In the genomic region with DNA sequence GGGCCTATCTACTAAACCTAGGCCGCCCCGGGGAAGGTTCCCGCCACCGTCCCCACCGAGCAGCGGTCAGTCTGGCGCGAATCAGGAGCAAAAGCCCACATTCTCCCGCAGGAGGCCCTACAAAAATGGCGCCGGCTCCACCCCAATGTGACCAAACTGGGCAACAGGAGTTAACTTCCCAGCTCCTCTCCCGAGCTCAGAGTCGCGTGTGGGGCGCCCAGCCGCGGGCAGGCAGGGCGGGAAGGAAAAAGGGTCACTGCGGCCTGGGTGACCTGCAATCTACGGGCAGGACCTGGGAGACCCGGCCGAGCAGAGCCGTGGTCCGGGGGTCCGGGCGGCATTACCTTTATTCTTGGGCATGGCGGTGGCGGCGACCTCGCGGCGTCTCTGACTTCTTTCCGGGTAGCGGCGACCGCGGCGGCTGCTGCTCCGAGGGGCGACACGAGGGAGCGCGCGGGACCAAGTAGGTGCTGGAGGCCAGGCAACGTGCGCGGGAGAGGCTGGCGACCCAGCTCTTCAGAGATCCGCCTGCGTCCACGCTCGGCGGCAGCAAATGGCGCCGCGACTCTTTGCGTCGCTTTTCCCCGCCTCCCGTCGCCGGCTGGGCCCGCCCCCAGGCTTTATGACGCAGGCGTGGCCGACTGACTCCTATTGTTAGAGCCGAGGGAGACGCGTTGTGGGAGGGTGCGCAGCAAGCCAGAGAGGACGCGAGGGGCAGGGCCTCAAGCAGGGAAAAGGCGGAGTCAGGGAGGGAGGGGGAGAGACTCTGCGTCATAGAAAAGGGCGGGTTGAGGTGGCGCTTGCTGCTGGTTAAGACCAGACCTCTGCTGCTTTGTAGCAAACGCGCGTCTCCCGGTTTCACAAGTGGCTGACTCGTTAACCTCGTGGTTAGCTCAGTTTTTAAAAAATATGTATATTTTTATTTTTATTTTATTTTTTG, we compare ENCODE assay signal across 8 cellular contexts. TPM values are rescaled to one million over a fixed set of nuclear protein-coding genes. Genes with fewer than 3 reads are reported as not detected.
DNase-seq lines count a peak whose midpoint lies in the region; ATAC-seq and TF ChIP-seq lines count a peak whose summit lies in the region.

A gene with protein sequence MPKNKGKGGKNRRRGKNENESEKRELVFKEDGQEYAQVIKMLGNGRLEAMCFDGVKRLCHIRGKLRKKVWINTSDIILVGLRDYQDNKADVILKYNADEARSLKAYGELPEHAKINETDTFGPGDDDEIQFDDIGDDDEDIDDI (minus strand): TSS at position 558 of the 940 bp plus-strand sequence. CDS start 198 bp downstream, at position 360.

- DNase-seq in GM04504 (ENCODE audit: low read depth) (peak; percentile 99), NCI-H1048 (lab: John Stamatoyannopoulos, UW) (peak; percentile 97), SK-N-SH (peak; percentile 93), germinal center (ENCODE audit: low spot score) (peak; percentile 85), nucleus accumbens (lab: John Stamatoyannopoulos, UW) (peak; percentile 38 to 100 (median 96)), suprapubic skin (ENCODE audit: low spot score in 2 of 2) (peak; percentile 97 to 100)
- peak; percentile 94 for DNase-seq in activated naive CD4-positive, alpha-beta T cell treated with anti-CD3 and anti-CD28 coated beads, Interleukin-2, amount 50 U/mL, for 16 hours

- TF ChIP-seq EP300 in SK-N-SH (IDR thresholded peaks at IDR 0.05; ENCODE audit: borderline replicate concordance in 1 of 2, low read depth in 1 of 2, low read length in 1 of 2) (no peak), suprapubic skin (IDR thresholded peaks at IDR 0.05) (no peak)

- TF ChIP-seq RAD21 in SK-N-SH (IDR thresholded peaks at IDR 0.05; ENCODE audit: low read length) = no peak

- peaks cover 34% of the 10 kb centered on the region for H4K20me1 ChIP-seq in SK-N-SH (ENCODE audit: insufficient read depth)

- TF ChIP-seq POLR2A in suprapubic skin (IDR thresholded peaks at IDR 0.05) = peak in 1 of 2 donors; percentile 94

- WGBS in SK-N-SH (ENCODE audit: low lambda C conversion rate) = 2% methylated on average over 33 of the region's 82 CpGs
- whole genome bisulfite sequencing in suprapubic skin = 8% methylated on average over 21 of the region's 82 CpGs

- peak within 1 kb of the TSS; percentile 96 for H2AFZ ChIP-seq in SK-N-SH (ENCODE audit: low read depth)

- CTCF ChIA-PET in SK-N-SH (lab: Yijun Ruan, JAX) = interaction anchor here (1.4 kb wide), 1 partner anchor 237 kb away, joined by 3 read pairs; no protein-coding TSS in a partner anchor

- H3K9me2 ChIP-seq in SK-N-SH = no peaks in the 10 kb centered on the region

- H3K4me1 ChIP-seq in SK-N-SH (ENCODE audit: control insufficient read depth in 1 of 2, insufficient read depth in 2 of 2, low read depth in 1 of 2, low read length in 1 of 2) = peaks cover 4 to 11% of the 10 kb centered on the region in 2 experiments; a peak in 3 of 4 replicates
- H3K4me1 ChIP-seq in suprapubic skin = peaks cover 12% of the 10 kb centered on the region

- H3K27me3 ChIP-seq in SK-N-SH (ENCODE audit: insufficient read depth) (no peaks in the 10 kb centered on the region), suprapubic skin (no peaks in the 10 kb centered on the region)

- H3K4me3 ChIP-seq in SK-N-SH (ENCODE audit: low read depth in 2 of 2, low read length in 1 of 2) (peak within 1 kb of the TSS; percentile 90 to 93), suprapubic skin (peak within 1 kb of the TSS; percentile 73)

- H3K4me2 ChIP-seq in SK-N-SH = peak within 1 kb of the TSS; percentile 87

- no peak for TF ChIP-seq CTCF in SK-N-SH (IDR thresholded peaks at IDR 0.05)
- TF ChIP-seq CTCF in suprapubic skin (IDR thresholded peaks at IDR 0.05) = no peak

- H3K79me2 ChIP-seq in SK-N-SH (ENCODE audit: insufficient read depth) = peaks cover 49% of the 10 kb centered on the region

- POLR2A ChIA-PET in SK-N-SH (lab: Yijun Ruan, JAX) = interaction anchor here (1.4 kb wide), 1 partner anchor 11 kb away, joined by 4 read pairs; no protein-coding TSS in a partner anchor

- peaks cover 24 to 28% of the 10 kb centered on the region in 2 experiments for H3K36me3 ChIP-seq in SK-N-SH (replicated peaks in 1 of 2; ENCODE audit: control insufficient read depth in 1 of 2, insufficient read depth in 2 of 2, low read length in 1 of 2)
- H3K36me3 ChIP-seq in suprapubic skin = peaks cover 4% of the 10 kb centered on the region

- ATAC-seq in HG02571 (IDR thresholded peaks at IDR 0.05; ENCODE audit: unreplicated experiment) = peak; percentile 98

- H3K27ac ChIP-seq in SK-N-SH (ENCODE audit: low read depth in 2 of 2, low read length in 1 of 2) (peak within 1 kb of the TSS; percentile 70 to 83), suprapubic skin (peak within 1 kb of the TSS; percentile 92)

- peak within 1 kb of the TSS; percentile 89 for H3K9ac ChIP-seq in SK-N-SH

- no peaks in the 10 kb centered on the region for H3K9me3 ChIP-seq in SK-N-SH
- H3K9me3 ChIP-seq in suprapubic skin = no peaks in the 10 kb centered on the region

- H3F3A ChIP-seq in SK-N-SH (replicated peaks; ENCODE audit: insufficient read depth) = peaks cover 4% of the 10 kb centered on the region

TF ChIP-seq in SK-N-SH, 30 proteins besides CTCF, POLR2A, EP300 and RAD21:
- TF ChIP-seq, protein P1, sequence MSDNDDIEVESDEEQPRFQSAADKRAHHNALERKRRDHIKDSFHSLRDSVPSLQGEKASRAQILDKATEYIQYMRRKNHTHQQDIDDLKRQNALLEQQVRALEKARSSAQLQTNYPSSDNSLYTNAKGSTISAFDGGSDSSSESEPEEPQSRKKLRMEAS (IDR thresholded peaks at IDR 0.05; ENCODE audit: low read depth) = peak; percentile 21; the same call in 1 of the 2 replicates
- TF ChIP-seq NRF1 (IDR thresholded peaks at IDR 0.05; ENCODE audit: low read depth, low read length) (peak; percentile 88), TEAD4 (IDR thresholded peaks at IDR 0.05; ENCODE audit: borderline replicate concordance, insufficient read depth) (no peak), POLR2AphosphoS5 (IDR thresholded peaks at IDR 0.05; ENCODE audit: low read depth, low read length) (peak; percentile 58; the same call in 1 of the 2 replicates), MXI1 (IDR thresholded peaks at IDR 0.05; ENCODE audit: low read depth, low read length) (peak; percentile 55; the same call in 1 of the 2 replicates), YY1 (IDR thresholded peaks at IDR 0.05; ENCODE audit: low read depth) (peak; percentile 88), NFIC (IDR thresholded peaks at IDR 0.05; ENCODE audit: borderline replicate concordance) (no peak), TAF1 (IDR thresholded peaks at IDR 0.05; ENCODE audit: borderline replicate concordance, low read depth, low read length) (peak; percentile 29; the same call in 1 of the 2 replicates), SIN3A (IDR thresholded peaks at IDR 0.05; ENCODE audit: borderline replicate concordance, low read depth, low read length) (peak; percentile 31; the same call in 1 of the 2 replicates)
- TF ChIP-seq, protein P2, sequence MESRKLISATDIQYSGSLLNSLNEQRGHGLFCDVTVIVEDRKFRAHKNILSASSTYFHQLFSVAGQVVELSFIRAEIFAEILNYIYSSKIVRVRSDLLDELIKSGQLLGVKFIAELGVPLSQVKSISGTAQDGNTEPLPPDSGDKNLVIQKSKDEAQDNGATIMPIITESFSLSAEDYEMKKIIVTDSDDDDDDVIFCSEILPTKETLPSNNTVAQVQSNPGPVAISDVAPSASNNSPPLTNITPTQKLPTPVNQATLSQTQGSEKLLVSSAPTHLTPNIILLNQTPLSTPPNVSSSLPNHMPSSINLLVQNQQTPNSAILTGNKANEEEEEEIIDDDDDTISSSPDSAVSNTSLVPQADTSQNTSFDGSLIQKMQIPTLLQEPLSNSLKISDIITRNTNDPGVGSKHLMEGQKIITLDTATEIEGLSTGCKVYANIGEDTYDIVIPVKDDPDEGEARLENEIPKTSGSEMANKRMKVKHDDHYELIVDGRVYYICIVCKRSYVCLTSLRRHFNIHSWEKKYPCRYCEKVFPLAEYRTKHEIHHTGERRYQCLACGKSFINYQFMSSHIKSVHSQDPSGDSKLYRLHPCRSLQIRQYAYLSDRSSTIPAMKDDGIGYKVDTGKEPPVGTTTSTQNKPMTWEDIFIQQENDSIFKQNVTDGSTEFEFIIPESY (IDR thresholded peaks at IDR 0.05; ENCODE audit: borderline replicate concordance, low read depth) = no peak
- TF ChIP-seq, protein P3, sequence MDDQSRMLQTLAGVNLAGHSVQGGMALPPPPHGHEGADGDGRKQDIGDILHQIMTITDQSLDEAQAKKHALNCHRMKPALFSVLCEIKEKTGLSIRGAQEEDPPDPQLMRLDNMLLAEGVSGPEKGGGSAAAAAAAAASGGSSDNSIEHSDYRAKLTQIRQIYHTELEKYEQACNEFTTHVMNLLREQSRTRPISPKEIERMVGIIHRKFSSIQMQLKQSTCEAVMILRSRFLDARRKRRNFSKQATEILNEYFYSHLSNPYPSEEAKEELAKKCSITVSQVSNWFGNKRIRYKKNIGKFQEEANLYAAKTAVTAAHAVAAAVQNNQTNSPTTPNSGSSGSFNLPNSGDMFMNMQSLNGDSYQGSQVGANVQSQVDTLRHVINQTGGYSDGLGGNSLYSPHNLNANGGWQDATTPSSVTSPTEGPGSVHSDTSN (IDR thresholded peaks at IDR 0.05) = no peak
- TF ChIP-seq, protein P4, sequence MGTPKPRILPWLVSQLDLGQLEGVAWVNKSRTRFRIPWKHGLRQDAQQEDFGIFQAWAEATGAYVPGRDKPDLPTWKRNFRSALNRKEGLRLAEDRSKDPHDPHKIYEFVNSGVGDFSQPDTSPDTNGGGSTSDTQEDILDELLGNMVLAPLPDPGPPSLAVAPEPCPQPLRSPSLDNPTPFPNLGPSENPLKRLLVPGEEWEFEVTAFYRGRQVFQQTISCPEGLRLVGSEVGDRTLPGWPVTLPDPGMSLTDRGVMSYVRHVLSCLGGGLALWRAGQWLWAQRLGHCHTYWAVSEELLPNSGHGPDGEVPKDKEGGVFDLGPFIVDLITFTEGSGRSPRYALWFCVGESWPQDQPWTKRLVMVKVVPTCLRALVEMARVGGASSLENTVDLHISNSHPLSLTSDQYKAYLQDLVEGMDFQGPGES (IDR thresholded peaks at IDR 0.05; ENCODE audit: low read depth, low read length) = no peak

RNA-seq across cellular contexts. Expression of the gene that starts here (rescaled TPM):
- 18.2 and 21.6 TPM in 2 replicates for polyA plus RNA-seq in SK-N-SH (2012; rRNA removed)
- polyA plus RNA-seq in SK-N-SH (2012; cell fraction: cytosol; rRNA removed) = 27.6 and 45.1 TPM in 2 replicates
- 10.7 and 17.6 TPM in 2 replicates for polyA plus RNA-seq in SK-N-SH (2012; cell fraction: nucleus; rRNA removed)
- 10 to 100 TPM; 41.5 to 56.8 (median 45.2) TPM for total RNA-seq in suprapubic skin

Comparison
In these comparisons a context has a peak if more than half of its experiments do, and no peak if none do; other contexts are left out.
1. Peak in every context shown above with its lines: DNase-seq, ATAC-seq, H3K4me3 ChIP-seq and H3K27ac ChIP-seq.